Comparison of ENCODE assay signal across 25 cellular contexts in genomic region chr1:55041613-55042012, GRCh38. TPM values are rescaled to one million over a fixed set of nuclear protein-coding genes. Genes with fewer than 3 reads are reported as not detected.
"Had no signal": no experiment of that assay in that cellular context is flagged by ENCODE, and none has a peak within 500 bp of the region (broad histone marks: within the 10 kb centered on the region; RNA-seq: fewer than 3 reads in every experiment).

No MANE protein-coding gene starts in this region.

- H3K27ac Mint-ChIP-seq: activated B cell treated with CpG ODN at 0.5 μM for 24 hours; activated CD8-positive, alpha-beta T cell treated with anti-CD3 and anti-CD28 coated beads for 36 hours; activated T-helper 17 cell treated with anti-CD3 and anti-CD28 coated beads, Interleukin-2, amount 50 U/mL, for 72 hours; mesothelial cell of epicardium; nephron; stimulated activated memory B cell treated with anti-CD40 and anti-IgM and Interleukin-4, amounts not matched to agents 10 μg/mL and 1 μg/mL and 100 μg/mL, for 72 hours; T-cell had no signal

- H3K9me3 ChIP-seq: prostate gland, right atrium auricular region, testis, upper lobe of left lung had no signal

- H3K4me3 ChIP-seq: lung, prostate gland, right atrium auricular region, testis had no signal

- H3K4me3 Mint-ChIP-seq: activated B cell treated with CpG ODN at 0.5 μM for 24 hours; activated CD8-positive, alpha-beta T cell treated with anti-CD3 and anti-CD28 coated beads for 36 hours; activated T-helper 17 cell treated with anti-CD3 and anti-CD28 coated beads, Interleukin-2, amount 50 U/mL, for 72 hours; mesothelial cell of epicardium; stimulated activated memory B cell treated with anti-CD40 and anti-IgM and Interleukin-4, amounts not matched to agents 10 μg/mL and 1 μg/mL and 100 μg/mL, for 72 hours; T-cell had no signal

- DNase-seq: activated B cell treated with CpG ODN at 0.5 μM for 24 hours; activated CD4-positive, alpha-beta T cell treated with anti-CD3 and anti-CD28 coated beads for 4 hours; activated CD8-positive, alpha-beta T cell treated with anti-CD3 and anti-CD28 coated beads for 36 hours; activated naive CD4-positive, alpha-beta T cell treated with Interleukin-2 at 50 U/mL for 16 hours; activated T-cell treated with anti-CD3 and anti-CD28 coated beads, Interleukin-2, amount 50 U/mL, for 1 hour; anterior cingulate cortex; caudate nucleus; foreskin melanocyte; glutamatergic neuron; hypothalamus; islet precursor cell; occipital lobe; stimulated activated CD4-positive, alpha-beta T cell treated with anti-CD3 and anti-CD28 coated beads, Interleukin-4, amount 100 ng/mL, for 24 hours; T-cell; testis; upper lobe of left lung had no signal

- H3K9me3 Mint-ChIP-seq: activated B cell treated with CpG ODN at 0.5 μM for 24 hours; activated CD8-positive, alpha-beta T cell treated with anti-CD3 and anti-CD28 coated beads for 36 hours; activated T-helper 17 cell treated with anti-CD3 and anti-CD28 coated beads, Interleukin-2, amount 50 U/mL, for 72 hours; mesothelial cell of epicardium; nephron; stimulated activated memory B cell treated with anti-CD40 and anti-IgM and Interleukin-4, amounts not matched to agents 10 μg/mL and 1 μg/mL and 100 μg/mL, for 72 hours; T-cell had no signal

- ATAC-seq: activated T-helper 17 cell treated with anti-CD3 and anti-CD28 coated beads, Interleukin-2, amount 50 U/mL, for 72 hours; T-cell had no signal

- H3K36me3 ChIP-seq: prostate gland, right atrium auricular region, upper lobe of left lung had no signal

- H3K4me1 ChIP-seq: prostate gland had no signal

- H3K36me3 Mint-ChIP-seq: brain; mesothelial cell of epicardium; stimulated activated memory B cell treated with anti-CD40 and anti-IgM and Interleukin-4, amounts not matched to agents 10 μg/mL and 1 μg/mL and 100 μg/mL, for 72 hours; T-cell had no signal

- H3K27me3 ChIP-seq: right atrium auricular region, testis had no signal

- H3K27ac ChIP-seq: prostate gland, right atrium auricular region, skin epidermis, testis, upper lobe of left lung had no signal

- H3K4me1 Mint-ChIP-seq: activated B cell treated with CpG ODN at 0.5 μM for 24 hours; activated T-helper 17 cell treated with anti-CD3 and anti-CD28 coated beads, Interleukin-2, amount 50 U/mL, for 72 hours had no signal

RNA-seq across cellular contexts. Expression of gene PCSK9, which starts 2.3 kb away (rescaled TPM):
- total RNA-seq: activated B cell treated with CpG ODN at 0.5 μM for 24 hours; activated CD8-positive, alpha-beta T cell treated with anti-CD3 and anti-CD28 coated beads for 36 hours; activated T-helper 17 cell treated with anti-CD3 and anti-CD28 coated beads, Interleukin-2, amount 50 U/mL, for 72 hours had no signal

RNA-seq across cellular contexts. Expression of gene BSND, which starts 42.9 kb away (rescaled TPM):
- total RNA-seq: activated B cell treated with CpG ODN at 0.5 μM for 24 hours; activated CD8-positive, alpha-beta T cell treated with anti-CD3 and anti-CD28 coated beads for 36 hours; lung; occipital lobe; right atrium auricular region; T-cell had no signal
